ENCODE assay signal across 34 cellular contexts in genomic region chr7:891291-891690, GRCh38.
"Had no signal": no experiment of that assay in that cellular context is flagged by ENCODE, and none has a peak within 500 bp of the region (broad histone marks: within the 10 kb centered on the region; RNA-seq: fewer than 3 reads in every experiment).

No MANE protein-coding gene starts in this region.

- ATAC-seq: activated CD4-positive, alpha-beta T cell treated with anti-CD3 and anti-CD28 coated beads for 36 hours; activated CD4-positive, CD25-positive, alpha-beta regulatory T cell treated with anti-CD3 and anti-CD28 coated beads, Interleukin-2, amount 50 U/mL, for 24 hours; activated CD8-positive, alpha-beta T cell treated with anti-CD3 and anti-CD28 coated beads, Interleukin-2, amount 10 ng/mL, durations not matched to agents 7 days and 5 days; activated naive CD4-positive, alpha-beta T cell treated with anti-CD3 and anti-CD28 coated beads, Interleukin-2, amount 50 U/mL, for 72 hours; body of pancreas; PC-3 had no signal

- H3K27ac ChIP-seq: adrenal gland, body of pancreas, breast epithelium, Peyer's patch, SJCRH30, SK-N-MC had no signal

- H3K4me3 Mint-ChIP-seq: activated CD4-positive, alpha-beta T cell treated with anti-CD3 and anti-CD28 coated beads for 36 hours; activated CD4-positive, alpha-beta T cell treated with anti-CD3 and anti-CD28 coated beads, Interleukin-2, amount 10 ng/mL, durations not matched to agents 7 days and 5 days; activated CD8-positive, alpha-beta T cell treated with anti-CD3 and anti-CD28 coated beads, Interleukin-2, amount 10 ng/mL, durations not matched to agents 7 days and 5 days; activated naive CD4-positive, alpha-beta T cell treated with anti-CD3 and anti-CD28 coated beads for 36 hours; activated T-cell treated with anti-CD3 and anti-CD28 coated beads, Interleukin-2, amount 50 U/mL, for 24 hours had no signal

- H3K4me1 Mint-ChIP-seq: activated CD4-positive, alpha-beta T cell treated with anti-CD3 and anti-CD28 coated beads for 36 hours had no signal

- DNase-seq: activated CD4-positive, alpha-beta T cell treated with anti-CD3 and anti-CD28 coated beads for 36 hours; activated CD4-positive, alpha-beta T cell treated with anti-CD3 and anti-CD28 coated beads, Interleukin-2, amount 10 ng/mL, durations not matched to agents 7 days and 5 days; activated CD4-positive, alpha-beta T cell treated with anti-CD3 and anti-CD28 coated beads, Interleukin-2, amount 50 U/mL, for 48 hours; activated CD8-positive, alpha-beta T cell treated with anti-CD3 and anti-CD28 coated beads, Interleukin-2, amount 10 ng/mL, durations not matched to agents 7 days and 5 days; activated gamma-delta T cell treated with Interleukin-2 at 50 U/mL for 16 hours; activated naive CD4-positive, alpha-beta T cell treated with anti-CD3 and anti-CD28 coated beads for 36 hours; activated T-cell treated with anti-CD3 and anti-CD28 coated beads, Interleukin-2, amount 50 U/mL, for 24 hours; adrenal gland; body of pancreas; cerebellar nuclear complex; Kasumi-1; KG1; MM.1S; MV-4-11; NCI-H1092; NCI-H146; NCI-H187; NCI-H2029 treated with DMSO at 0.1 percent for 48 hours; NCI-H2107; NCI-H2171; NCI-H510A; NCI-H526; NCI-H748 treated with DMSO at 0.1 percent for 48 hours; NK-92 treated with Interleukin-12 subunit alpha and Interleukin-12 subunit beta, amount 100 ng/mL, for 24 hours; PC-3; Peyer's patch; RPMI8226; SHP77; SJCRH30; T1000 had no signal

- H3K36me3 ChIP-seq: SJCRH30 had no signal

- H3K27me3 Mint-ChIP-seq: activated CD4-positive, alpha-beta T cell treated with anti-CD3 and anti-CD28 coated beads for 36 hours; activated CD4-positive, alpha-beta T cell treated with anti-CD3 and anti-CD28 coated beads, Interleukin-2, amount 10 ng/mL, durations not matched to agents 7 days and 5 days; activated T-cell treated with anti-CD3 and anti-CD28 coated beads, Interleukin-2, amount 50 U/mL, for 24 hours had no signal

- H3K9me3 Mint-ChIP-seq: activated naive CD4-positive, alpha-beta T cell treated with anti-CD3 and anti-CD28 coated beads for 36 hours; activated T-cell treated with anti-CD3 and anti-CD28 coated beads, Interleukin-2, amount 50 U/mL, for 24 hours had no signal

- H3K9me3 ChIP-seq: adrenal gland, body of pancreas, breast epithelium, Peyer's patch, SJCRH30 had no signal

- H3K4me3 ChIP-seq: adrenal gland, body of pancreas, breast epithelium, Peyer's patch, SJCRH30, SK-N-MC had no signal

- H3K4me1 ChIP-seq: breast epithelium, Peyer's patch, SJCRH30 had no signal

- H3K27me3 ChIP-seq: adrenal gland, body of pancreas, breast epithelium, Peyer's patch, SJCRH30 had no signal

- H3K27ac Mint-ChIP-seq: activated CD4-positive, alpha-beta T cell treated with anti-CD3 and anti-CD28 coated beads for 36 hours; activated CD4-positive, alpha-beta T cell treated with anti-CD3 and anti-CD28 coated beads, Interleukin-2, amount 10 ng/mL, durations not matched to agents 7 days and 5 days; activated naive CD4-positive, alpha-beta T cell treated with anti-CD3 and anti-CD28 coated beads for 36 hours; activated naive CD4-positive, alpha-beta T cell treated with anti-CD3 and anti-CD28 coated beads, Interleukin-2, amount 50 U/mL, for 72 hours had no signal
